2 cellular contexts compared by ENCODE assay signal in the genomic region with DNA sequence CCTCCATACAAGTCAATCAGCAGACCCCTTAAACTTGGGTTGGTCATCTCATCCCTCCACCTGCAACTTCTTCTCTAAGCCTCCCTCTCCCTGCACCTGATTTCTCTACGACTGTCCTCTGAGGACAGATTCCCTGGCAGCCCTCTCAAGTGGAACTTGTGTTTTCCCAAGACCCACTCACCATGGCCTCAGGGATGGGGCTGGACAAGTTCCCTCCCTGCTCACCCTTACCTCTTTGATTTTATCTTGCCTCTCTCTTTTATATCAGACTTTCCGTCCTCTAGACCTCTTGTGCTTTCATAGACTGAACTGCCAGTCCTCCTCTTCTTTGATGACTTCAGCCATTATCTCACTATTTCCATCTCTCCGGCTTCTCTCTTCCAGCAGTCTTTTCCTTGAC.
TF ChIP-seq lines count a peak whose summit lies in the region.

No MANE protein-coding gene starts in this region.

TF ChIP-seq in IMR-90, 13 proteins besides CTCF, POLR2A, EP300 and RAD21:
- TF ChIP-seq MAFK (IDR thresholded peaks at IDR 0.05; ENCODE audit: low read depth, low read length) = no peak
- no peak for TF ChIP-seq FOS (IDR thresholded peaks at IDR 0.05; ENCODE audit: low read depth, low read length)
- no peak for TF ChIP-seq RCOR1 (IDR thresholded peaks at IDR 0.05; ENCODE audit: insufficient replicate concordance, low read length)
- TF ChIP-seq MXI1 (IDR thresholded peaks at IDR 0.05; ENCODE audit: borderline replicate concordance, low read depth, low read length) = no peak
- no peak for TF ChIP-seq BHLHE40 (IDR thresholded peaks at IDR 0.05; ENCODE audit: low read depth, low read length)
- TF ChIP-seq RFX5 (IDR thresholded peaks at IDR 0.05; ENCODE audit: low read depth, low read length) = no peak
- TF ChIP-seq NFE2L2 (IDR thresholded peaks at IDR 0.05; ENCODE audit: low read depth, low read length) = no peak
- TF ChIP-seq, protein P1, sequence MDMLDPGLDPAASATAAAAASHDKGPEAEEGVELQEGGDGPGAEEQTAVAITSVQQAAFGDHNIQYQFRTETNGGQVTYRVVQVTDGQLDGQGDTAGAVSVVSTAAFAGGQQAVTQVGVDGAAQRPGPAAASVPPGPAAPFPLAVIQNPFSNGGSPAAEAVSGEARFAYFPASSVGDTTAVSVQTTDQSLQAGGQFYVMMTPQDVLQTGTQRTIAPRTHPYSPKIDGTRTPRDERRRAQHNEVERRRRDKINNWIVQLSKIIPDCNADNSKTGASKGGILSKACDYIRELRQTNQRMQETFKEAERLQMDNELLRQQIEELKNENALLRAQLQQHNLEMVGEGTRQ (IDR thresholded peaks at IDR 0.05; ENCODE audit: low read depth, low read length) = no peak
- TF ChIP-seq SMC3 (IDR thresholded peaks at IDR 0.05; ENCODE audit: low read depth, low read length) = no peak
- TF ChIP-seq CEBPB (IDR thresholded peaks at IDR 0.05; ENCODE audit: low read depth, low read length) = no peak
- no peak for TF ChIP-seq ELK1 (IDR thresholded peaks at IDR 0.05; ENCODE audit: borderline replicate concordance, low read depth, low read length)
- no peak for TF ChIP-seq MAZ (IDR thresholded peaks at IDR 0.05; ENCODE audit: borderline replicate concordance, low read depth, low read length)
- TF ChIP-seq CHD1 (IDR thresholded peaks at IDR 0.05; ENCODE audit: low read depth, low read length) = no peak
TF ChIP-seq in IMR-90: peak in this region for 0.

TF ChIP-seq in GM12891, 5 proteins besides CTCF, POLR2A, EP300 and RAD21 (continued from another document):
- no peak for TF ChIP-seq PAX5 (IDR thresholded peaks at IDR 0.05; ENCODE audit: insufficient read depth, low read length, severe bottlenecking)
- TF ChIP-seq SPI1 (IDR thresholded peaks at IDR 0.05; ENCODE audit: low read depth, low read length) = no peak
- no peak for TF ChIP-seq POLR2AphosphoS5 (IDR thresholded peaks at IDR 0.05; ENCODE audit: low read depth, low read length)
- TF ChIP-seq POU2F2 (IDR thresholded peaks at IDR 0.05; ENCODE audit: low read depth, low read length) = no peak
TF ChIP-seq in GM12891: peak in this region for 0.
